In genomic region chr2:212935749-212936148, GRCh38 we compare ENCODE assay signal across 22 cellular contexts.
"Had no signal": no experiment of that assay in that cellular context is flagged by ENCODE, and none has a peak within 500 bp of the region (broad histone marks: within the 10 kb centered on the region; RNA-seq: fewer than 3 reads in every experiment).

No MANE protein-coding gene starts in this region.

- DNase-seq: activated CD4-positive, alpha-beta T cell treated with anti-CD3 and anti-CD28 coated beads for 4 hours; activated CD4-positive, alpha-beta T cell treated with anti-CD3 and anti-CD28 coated beads, Interleukin-2, amount 50 U/mL, for 4 hours; activated effector memory CD4-positive, alpha-beta T cell treated with Interleukin-2 at 50 U/mL for 16 hours; activated naive CD4-positive, alpha-beta T cell treated with Interleukin-2 at 50 U/mL for 16 hours; activated T-cell treated with anti-CD3 and anti-CD28 coated beads for 4 hours; anterior cingulate cortex; cortex of kidney; effector memory CD8-positive, alpha-beta T cell; esophagus squamous epithelium; left ventricle myocardium inferior; mucosa of descending colon; stimulated activated CD4-positive, alpha-beta T cell treated with anti-CD3 and anti-CD28 coated beads, Interleukin-12 subunit alpha, Interleukin-12 subunit beta, amount 100 ng/mL, for 4 hours; stimulated activated CD4-positive, alpha-beta T cell treated with anti-CD3 and anti-CD28 coated beads, Interleukin-4, amount 100 ng/mL, for 24 hours; substantia nigra; thyroid gland; upper lobe of left lung had no signal

- H3K36me3 ChIP-seq: esophagus squamous epithelium, left ventricle myocardium inferior, thyroid gland, upper lobe of left lung, vagina had no signal

- H3K9me3 ChIP-seq: esophagus squamous epithelium, left ventricle myocardium inferior, mucosa of descending colon, thyroid gland, upper lobe of left lung, vagina had no signal

- H3K27me3 ChIP-seq: esophagus squamous epithelium, thyroid gland, upper lobe of left lung, vagina had no signal

- H3K4me3 ChIP-seq: esophagus squamous epithelium, left ventricle myocardium inferior, mucosa of descending colon, skin epidermis, thyroid gland, upper lobe of left lung, vagina had no signal

- H3K27ac ChIP-seq: left ventricle myocardium inferior, skin epidermis, thyroid gland, upper lobe of left lung, vagina, VCaP had no signal

- ATAC-seq: effector memory CD8-positive, alpha-beta T cell; mucosa of descending colon; natural killer cell treated with Interleukin-12 subunit alpha and Interleukin-12 subunit beta and Interleukin-15 and Interleukin-18, amount 100 ng/mL, for 72 hours; sciatic nerve; stimulated activated effector memory CD8-positive, alpha-beta T cell treated with anti-CD3 and anti-CD28 coated beads, Interleukin-12 subunit alpha, Interleukin-12 subunit beta, amount 100 ng/mL, for 72 hours had no signal

- H3K4me1 ChIP-seq: upper lobe of left lung had no signal
